Comparison of ENCODE assay signal across 23 cellular contexts in genomic region chr5:135153259-135153658, GRCh38.
DNase-seq lines count a peak whose midpoint lies in the region; ATAC-seq, FAIRE-seq and TF ChIP-seq lines count a peak whose summit lies in the region.
"Had no signal": no experiment of that assay in that cellular context is flagged by ENCODE, and none has a peak within 500 bp of the region (broad histone marks: within the 10 kb centered on the region; RNA-seq: fewer than 3 reads in every experiment).

No MANE protein-coding gene starts in this region.

- peaks cover 51% of the 10 kb centered on the region for H3K4me1 ChIP-seq in HepG2 (ENCODE audit: insufficient read depth, low read length)
- H3K4me1 ChIP-seq in right lobe of liver: no peaks in the 10 kb centered on the region
- H3K4me1 ChIP-seq in K562 (replicated peaks in 1 of 2; ENCODE audit: control insufficient read depth in 2 of 2, insufficient read depth in 2 of 2, low read length in 2 of 2): peaks cover 25 to 26% of the 10 kb centered on the region in 2 experiments; a peak in 4 of 5 replicates
- H3K4me1 ChIP-seq in esophagus squamous epithelium: peaks cover 17 to 68% (median 23%) of the 10 kb centered on the region in 3 donors
- H3K4me1 ChIP-seq: BE2C; BLaER1 treated with 17β-estradiol and CSF1 and Interleukin-3, amounts not matched to agents 10 nM and 100 nM had no signal

- H3K9ac ChIP-seq in HepG2 (ENCODE audit: insufficient read depth, low read depth, low read length) (no peak overlapping the region), K562 (ENCODE audit: insufficient read depth in 1 of 2, low read depth in 2 of 2, low read length in 2 of 2) (no peak overlapping the region)
- H3K9ac ChIP-seq: BLaER1 treated with 17β-estradiol and CSF1 and Interleukin-3, amounts not matched to agents 10 nM and 100 nM; GM23248 had no signal

- CTCF ChIA-PET in HepG2 (lab: Yijun Ruan, JAX; ENCODE audit: low intra/inter-chr PET ratio, low total read pairs): no interaction called here
- CTCF ChIA-PET in K562 (lab: Yijun Ruan, JAX; ENCODE audit: low intra/inter-chr PET ratio): no interaction called here

- BruUV-seq in HepG2 (replicated peaks; lab: Mats Ljungman, UMichigan) (no TSS peak), K562 (replicated peaks; lab: Mats Ljungman, UMichigan) (no TSS peak)

- H3K79me2 ChIP-seq in HepG2 (ENCODE audit: insufficient read depth, low read length) (no peaks in the 10 kb centered on the region), K562 (ENCODE audit: control insufficient read depth, insufficient read depth, low read length) (no peaks in the 10 kb centered on the region)

- FAIRE-seq in HepG2 (lab: Jason Lieb, UNC) (no peak), K562 (lab: Jason Lieb, UNC) (no peak)
- FAIRE-seq: A549, G401.6, GM12892, GM19239, H1 had no signal

- H3K27me3 ChIP-seq in HepG2 (ENCODE audit: control insufficient read depth in 1 of 2, insufficient read depth in 2 of 2, low read length in 2 of 2) (no peaks in the 10 kb centered on the region), right lobe of liver (no peaks in the 10 kb centered on the region), K562 (ENCODE audit: control insufficient read depth in 2 of 2, insufficient read depth in 2 of 2, low read length in 2 of 2) (no peaks in the 10 kb centered on the region), esophagus squamous epithelium (no peaks in the 10 kb centered on the region)
- H3K27me3 ChIP-seq: BE2C; BLaER1 treated with 17β-estradiol and CSF1 and Interleukin-3, amounts not matched to agents 10 nM and 100 nM had no signal

- no peak overlapping the region for H3K4me2 ChIP-seq in HepG2 (ENCODE audit: low read depth, low read length)
- peak overlapping the region; percentile 22; the same call in 1 of the 2 replicates for H3K4me2 ChIP-seq in K562 (ENCODE audit: insufficient read depth, low read length)
- H3K4me2 ChIP-seq: A549; BLaER1 treated with 17β-estradiol and CSF1 and Interleukin-3, amounts not matched to agents 10 nM and 100 nM had no signal

- H3K36me3 ChIP-seq in HepG2 (replicated peaks in 1 of 2; ENCODE audit: control insufficient read depth in 1 of 2, insufficient read depth in 2 of 2, low read length in 2 of 2) (no peaks in the 10 kb centered on the region), right lobe of liver (no peaks in the 10 kb centered on the region), K562 (ENCODE audit: control insufficient read depth, insufficient read depth, low read length) (no peaks in the 10 kb centered on the region), esophagus squamous epithelium (no peaks in the 10 kb centered on the region)
- H3K36me3 ChIP-seq: BE2C; BLaER1 treated with 17β-estradiol and CSF1 and Interleukin-3, amounts not matched to agents 10 nM and 100 nM had no signal

- H3K9me1 ChIP-seq in K562 (ENCODE audit: control insufficient read depth, insufficient read depth, low read length): no peaks in the 10 kb centered on the region

- POLR2A ChIA-PET in HepG2 (lab: Yijun Ruan, JAX): no interaction called here
- POLR2A ChIA-PET in K562 (lab: Yijun Ruan, JAX): interaction anchor here (0.7 to 1.2 kb wide), 4 partner anchors 14 to 119 kb away, joined by 3 to 5 read pairs (median 3); no protein-coding TSS in a partner anchor

- in situ Hi-C loops in HepG2 (cut with HindIII; ENCODE audit: extremely low pct_ligation_motif_present, low pct_unique_long_range_greater_than_20kb) (no loop called here), K562 (cut with MboI) (no loop called here)

- TF ChIP-seq CTCF in HepG2 (CRISPR knock-in tag; IDR thresholded peaks at IDR 0.05): no peak
- TF ChIP-seq CTCF in right lobe of liver (IDR thresholded peaks at IDR 0.05): no peak
- no peak for TF ChIP-seq CTCF in K562 (IDR thresholded peaks at IDR 0.05 in 2 of 3, conservative IDR thresholded peaks at IDR 0.05 in 1 of 3; ENCODE audit: insufficient read depth in 2 of 3, low read depth in 1 of 3, low read length in 3 of 3)
- no peak for TF ChIP-seq CTCF in esophagus squamous epithelium (IDR thresholded peaks at IDR 0.05)

- TF ChIP-seq RAD21 in HepG2 (CRISPR knock-in tag; IDR thresholded peaks at IDR 0.05): no peak
- no peak for TF ChIP-seq RAD21 in K562 (CRISPR knock-in tag; conservative IDR thresholded peaks at IDR 0.05 in 1 of 2, IDR thresholded peaks at IDR 0.05 in 1 of 2)

- WGBS in HepG2 (ENCODE audit: low lambda C conversion rate): 91% methylated on average over 4 of the region's 4 CpGs
- 80% methylated on average over 4 of the region's 4 CpGs for WGBS in right lobe of liver (ENCODE audit: insufficient coverage, low coverage, low lambda C conversion rate, missing lambda C conversion rate)
- 49% methylated on average over 4 of the region's 4 CpGs for WGBS in K562 (ENCODE audit: insufficient coverage, low coverage, missing lambda C conversion rate)
- 63 to 78% methylated on average over 3 to 4 of the region's 4 CpGs for WGBS in esophagus squamous epithelium, 2 donors

- TF ChIP-seq EP300 in HepG2 (IDR thresholded peaks at IDR 0.05; ENCODE audit: low read depth in 2 of 2, low read length in 2 of 2): no peak
- TF ChIP-seq EP300 in HepG2 (CRISPR knock-in tag; IDR thresholded peaks at IDR 0.05; ENCODE audit: borderline replicate concordance): no peak
- no peak for TF ChIP-seq EP300 in K562 (IDR thresholded peaks at IDR 0.05; ENCODE audit: low read length)

- H3K9me3 ChIP-seq in HepG2 (ENCODE audit: low read length) (no peaks in the 10 kb centered on the region), right lobe of liver (no peaks in the 10 kb centered on the region), K562 (replicated peaks; ENCODE audit: control insufficient read depth, insufficient read depth, low read depth, low read length) (no peaks in the 10 kb centered on the region), esophagus squamous epithelium (peaks cover 0 to 8% (median 0%) of the 10 kb centered on the region in 3 donors)
- H3K9me3 ChIP-seq: BE2C had no signal

- ATAC-seq in HepG2 (no peak), right lobe of liver (no peak), K562 (no peak), Right ventricle myocardium superior (ENCODE audit: poor library complexity) (no peak)
- ATAC-seq: A549 had no signal

- H4K20me1 ChIP-seq in HepG2 (ENCODE audit: insufficient read depth, low read length) (no peaks in the 10 kb centered on the region), K562 (replicated peaks; ENCODE audit: control insufficient read depth, insufficient read depth, low read length) (no peaks in the 10 kb centered on the region)
- H4K20me1 ChIP-seq: BLaER1 treated with 17β-estradiol and CSF1 and Interleukin-3, amounts not matched to agents 10 nM and 100 nM had no signal

- H3K4me3 ChIP-seq in HepG2 (replicated peaks in 1 of 3; ENCODE audit: insufficient read depth in 1 of 3, low read depth in 2 of 3, low read length in 3 of 3): no peak overlapping the region
- H3K4me3 ChIP-seq in right lobe of liver: no peak overlapping the region
- H3K4me3 ChIP-seq in K562: no peak overlapping the region
- H3K4me3 ChIP-seq in esophagus squamous epithelium: no peak overlapping the region
- H3K4me3 ChIP-seq: A549; BLaER1 treated with 17β-estradiol and CSF1 and Interleukin-3, amounts not matched to agents 10 nM and 100 nM; GM23248 had no signal

- intact Hi-C loops in HepG2 (cut with micrococcal nuclease; ENCODE audit: unreplicated experiment): no loop called here
- intact Hi-C loops in right lobe of liver (cut with DNase I): no loop called here
- intact Hi-C loops in K562 (cut with micrococcal nuclease): no loop called here
- intact Hi-C loops in esophagus squamous epithelium (cut with DNase I): no loop called here
- intact Hi-C loops in Right ventricle myocardium superior (cut with DNase I): no loop called here

- DNase-seq in HepG2 (ENCODE audit: low spot score) (no peak), right lobe of liver (no peak), K562 (ENCODE audit: extremely low read depth in 1 of 4, low spot score in 3 of 4) (no peak), esophagus squamous epithelium (lab: John Stamatoyannopoulos, UW) (no peak), Right ventricle myocardium superior (no peak), DMS53 (lab: John Stamatoyannopoulos, UW) (no peak)
- DNase-seq in activated CD4-positive, alpha-beta T cell treated with anti-CD3 and anti-CD28 coated beads, Interleukin-2, amount 50 U/mL, for 1 hour: no peak
- DNase-seq: 8988T; ACHN; AML-193; BE2C; CD4-positive, alpha-beta T cell; CD8-positive, alpha-beta memory T cell; DND-41; GM23248; H7; HCEC 1CT had no signal

- H2AFZ ChIP-seq in HepG2 (ENCODE audit: low read length) (no peak overlapping the region), K562 (ENCODE audit: low read depth, low read length) (peak overlapping the region; percentile 66)
- H2AFZ ChIP-seq: GM23248 had no signal

- TF ChIP-seq POLR2A in HepG2 (IDR thresholded peaks at IDR 0.05; ENCODE audit: insufficient read depth in 1 of 2, low read depth in 2 of 2, low read length in 2 of 2) (no peak), right lobe of liver (IDR thresholded peaks at IDR 0.05) (no peak), K562 (conservative IDR thresholded peaks at IDR 0.05) (no peak), esophagus squamous epithelium (IDR thresholded peaks at IDR 0.05) (no peak)

- H3K27ac ChIP-seq in HepG2 (ENCODE audit: extremely low read length, insufficient read depth, low read length): no peak overlapping the region
- H3K27ac ChIP-seq in right lobe of liver: no peak overlapping the region
- no peak overlapping the region; the same call in 2 of the 3 replicates for H3K27ac ChIP-seq in K562 (ENCODE audit: extremely low read depth, low read depth, low read length)
- peak overlapping the region; percentile 86 to 92 (median 90) for H3K27ac ChIP-seq in esophagus squamous epithelium
- H3K27ac ChIP-seq: BLaER1 treated with 17β-estradiol and CSF1 and Interleukin-3, amounts not matched to agents 10 nM and 100 nM; GM23248 had no signal

TF ChIP-seq in K562, 482 proteins besides CTCF, POLR2A, EP300 and RAD21 (continues in another document):
- TF ChIP-seq RNF2 (IDR thresholded peaks at IDR 0.05) (no peak), HDAC3 (IDR thresholded peaks at IDR 0.05; ENCODE audit: borderline replicate concordance, partially characterized antibody) (no peak), HNRNPH1 (optimal IDR thresholded peaks at IDR 0.05; ENCODE audit: low read depth, low read length) (no peak), FOXK1 (CRISPR knock-in tag; IDR thresholded peaks at IDR 0.05; ENCODE audit: borderline replicate concordance) (no peak), PML (IDR thresholded peaks at IDR 0.05; ENCODE audit: low read length) (no peak), TAF7 (tag; IDR thresholded peaks at IDR 0.05) (no peak), ZNF124 (CRISPR knock-in tag; IDR thresholded peaks at IDR 0.05) (no peak), CBX5 (IDR thresholded peaks at IDR 0.05; ENCODE audit: borderline replicate concordance, low read depth) (no peak)

Comparison
In these comparisons a context has a peak if more than half of its experiments do, and no peak if none do; other contexts are left out.
1. H3K27ac ChIP-seq: peak in esophagus squamous epithelium (4 of 4); none in HepG2 (single experiment), right lobe of liver (0 of 3) and K562 (single experiment).
2. Of the 241 proteins assayed by ChIP-seq in both HepG2 and K562: peak only in HepG2: none; only in K562: ADNP, ESRRA, HDAC2 and KDM1A; in both: none; in neither: 237.